25 cellular contexts compared by ENCODE assay signal in genomic region chr9:95830768-95831167, GRCh38. TPM values are rescaled to one million over a fixed set of nuclear protein-coding genes. Genes with fewer than 3 reads are reported as not detected.
DNase-seq lines count a peak whose midpoint lies in the region; ATAC-seq and TF ChIP-seq lines count a peak whose summit lies in the region.
"Had no signal": no experiment of that assay in that cellular context is flagged by ENCODE, and none has a peak within 500 bp of the region (broad histone marks: within the 10 kb centered on the region; RNA-seq: fewer than 3 reads in every experiment).

No MANE protein-coding gene starts in this region.

- intact Hi-C loops in sigmoid colon (cut with DNase I), result no loop called here
- intact Hi-C loops in stomach (cut with DNase I; ENCODE audit: low total_unique reads), result no loop called here
- intact Hi-C loops in Right ventricle myocardium inferior (cut with DNase I), result no loop called here

- H3K36me3 ChIP-seq in sigmoid colon, result no peaks in the 10 kb centered on the region
- H3K36me3 ChIP-seq in stomach, result no peaks in the 10 kb centered on the region
- H3K36me3 ChIP-seq: BE2C, BLaER1 had no signal

- no peaks in the 10 kb centered on the region for H3K9me3 Mint-ChIP-seq in stimulated activated memory B cell treated with anti-CD40 and anti-IgM and Interleukin-4, amounts not matched to agents 10 μg/mL and 1 μg/mL and 100 μg/mL, for 72 hours
- H3K9me3 Mint-ChIP-seq: CD14-positive monocyte; CD4-positive, alpha-beta memory T cell had no signal

- no peaks in the 10 kb centered on the region for H3K27me3 ChIP-seq in sigmoid colon
- no peaks in the 10 kb centered on the region for H3K27me3 ChIP-seq in stomach
- H3K27me3 ChIP-seq: BE2C, BLaER1 had no signal

- H3K9me3 ChIP-seq in sigmoid colon, result no peaks in the 10 kb centered on the region
- H3K9me3 ChIP-seq in stomach, result no peaks in the 10 kb centered on the region
- H3K9me3 ChIP-seq: BE2C, BLaER1 had no signal

- peak overlapping the region in 3 of 4 donors; percentile 66 to 75 (median 68) for H3K27ac ChIP-seq in sigmoid colon
- peak overlapping the region in 3 of 5 donors; percentile 16 to 79 (median 59) for H3K27ac ChIP-seq in stomach
- H3K27ac ChIP-seq: BLaER1 had no signal

- TF ChIP-seq EP300 in sigmoid colon (IDR thresholded peaks at IDR 0.05), result no peak
- TF ChIP-seq EP300 in stomach (IDR thresholded peaks at IDR 0.05), result no peak

- TF ChIP-seq POLR2A in sigmoid colon (IDR thresholded peaks at IDR 0.05), result no peak
- TF ChIP-seq POLR2A in stomach (IDR thresholded peaks at IDR 0.05), result no peak

- WGBS in sigmoid colon, 2 donors, result 95 to 96% methylated on average over 3 of the region's 3 CpGs
- 91 to 100% (median 98%) methylated on average over 3 of the region's 3 CpGs for WGBS in stomach, 5 donors

- H3K4me1 ChIP-seq in sigmoid colon (peaks cover 0 to 51% (median 44%) of the 10 kb centered on the region in 4 donors), stomach (peaks cover 0 to 45% (median 7%) of the 10 kb centered on the region in 4 donors)
- H3K4me1 ChIP-seq: BLaER1 had no signal

- H3K4me3 ChIP-seq in sigmoid colon (no peak overlapping the region), stomach (no peak overlapping the region)
- H3K4me3 ChIP-seq: BLaER1, GM12878 had no signal

- DNase-seq in sigmoid colon (no peak), stomach (no peak), Right ventricle myocardium inferior (ENCODE audit: missing footprints) (no peak)
- DNase-seq: 8988T; ACHN; BE2C; C1 segment of cervical spinal cord; CD4-positive, alpha-beta memory T cell; CD4-positive, CD25-positive, alpha-beta regulatory T cell; CD8-positive, alpha-beta memory T cell; COR-L47; DMS 273 treated with DMSO at 0.1 percent for 48 hours; DMS153; DMS53; DMS79; DND-41; EL; GDM1 had no signal

- peak; percentile 75 for ATAC-seq in stimulated activated memory B cell treated with anti-CD40 and anti-IgM and Interleukin-4, amounts not matched to agents 10 μg/mL and 1 μg/mL and 100 μg/mL, for 72 hours
- ATAC-seq in Right ventricle myocardium inferior (no peak), GM19463 (IDR thresholded peaks at IDR 0.05; ENCODE audit: unreplicated experiment) (no peak), GM21825 (IDR thresholded peaks at IDR 0.05; ENCODE audit: unreplicated experiment) (no peak), HG03025 (IDR thresholded peaks at IDR 0.05; ENCODE audit: low FRiP score, unreplicated experiment) (no peak)
- ATAC-seq: GM12878 had no signal

- no peak overlapping the region for H3K4me3 Mint-ChIP-seq in stimulated activated memory B cell treated with anti-CD40 and anti-IgM and Interleukin-4, amounts not matched to agents 10 μg/mL and 1 μg/mL and 100 μg/mL, for 72 hours
- H3K4me3 Mint-ChIP-seq: CD14-positive monocyte; CD4-positive, alpha-beta memory T cell; CD4-positive, CD25-positive, alpha-beta regulatory T cell; CD8-positive, alpha-beta memory T cell had no signal

- H3K27me3 Mint-ChIP-seq in stimulated activated memory B cell treated with anti-CD40 and anti-IgM and Interleukin-4, amounts not matched to agents 10 μg/mL and 1 μg/mL and 100 μg/mL, for 72 hours, result peaks cover 8% of the 10 kb centered on the region
- H3K27me3 Mint-ChIP-seq: CD4-positive, alpha-beta memory T cell; CD4-positive, CD25-positive, alpha-beta regulatory T cell; CD8-positive, alpha-beta memory T cell had no signal

- TF ChIP-seq CTCF in sigmoid colon (IDR thresholded peaks at IDR 0.05) (no peak), stomach (IDR thresholded peaks at IDR 0.05) (no peak)

- H3K27ac Mint-ChIP-seq in stimulated activated memory B cell treated with anti-CD40 and anti-IgM and Interleukin-4, amounts not matched to agents 10 μg/mL and 1 μg/mL and 100 μg/mL, for 72 hours, result no peak overlapping the region
- H3K27ac Mint-ChIP-seq: CD14-positive monocyte; CD4-positive, alpha-beta memory T cell; CD4-positive, CD25-positive, alpha-beta regulatory T cell; CD8-positive, alpha-beta memory T cell had no signal

- no peaks in the 10 kb centered on the region for H3K36me3 Mint-ChIP-seq in stimulated activated memory B cell treated with anti-CD40 and anti-IgM and Interleukin-4, amounts not matched to agents 10 μg/mL and 1 μg/mL and 100 μg/mL, for 72 hours
- H3K36me3 Mint-ChIP-seq: CD14-positive monocyte; CD8-positive, alpha-beta memory T cell had no signal

- H3K4me1 Mint-ChIP-seq in stimulated activated memory B cell treated with anti-CD40 and anti-IgM and Interleukin-4, amounts not matched to agents 10 μg/mL and 1 μg/mL and 100 μg/mL, for 72 hours, result peaks cover 9% of the 10 kb centered on the region
- H3K4me1 Mint-ChIP-seq: CD14-positive monocyte had no signal

RNA-seq across cellular contexts. Expression of gene ERCC6L2, which starts 44.7 kb away (rescaled TPM):
- total RNA-seq in sigmoid colon (100 to 1,000 TPM in 1 of 4 donors, 10 to 100 TPM in 3; 69.2 to 130 (median 73.6) TPM), stomach (100 to 1,000 TPM in 2 of 5 donors, 10 to 100 TPM in 3; 17.7 to 218 (median 66.2) TPM), Right ventricle myocardium inferior (20.6 TPM)
- polyA plus RNA-seq in sigmoid colon (10 to 100 TPM in 1 of 3 donors, 1 to 10 TPM in 2; 4.2 to 12.0 (median 6.7) TPM), stomach (1 to 10 TPM; 3.9 to 6.9 (median 5.4) TPM)
